ENCODE assay signal across 19 cellular contexts in genomic region chr1:30472526-30472925, GRCh38.
"Had no signal": no experiment of that assay in that cellular context is flagged by ENCODE, and none has a peak within 500 bp of the region (broad histone marks: within the 10 kb centered on the region; RNA-seq: fewer than 3 reads in every experiment).

No MANE protein-coding gene starts in this region.

- H3K27ac Mint-ChIP-seq: activated CD8-positive, alpha-beta T cell treated with anti-CD3 and anti-CD28 coated beads, Interleukin-2, amount 10 ng/mL, durations not matched to agents 7 days and 5 days; activated naive CD4-positive, alpha-beta T cell treated with anti-CD3 and anti-CD28 coated beads, Interleukin-2, amount 10 ng/mL, durations not matched to agents 7 days and 5 days; mesothelial cell of epicardium; nephron progenitor cell; stimulated activated effector memory CD8-positive, alpha-beta T cell treated with anti-CD3 and anti-CD28 coated beads, Interleukin-12 subunit alpha, Interleukin-12 subunit beta, amount 100 ng/mL, for 72 hours had no signal

- H3K27me3 ChIP-seq: body of pancreas, cardiac muscle cell, left lung, uterus had no signal

- H3K4me1 Mint-ChIP-seq: activated naive CD4-positive, alpha-beta T cell treated with anti-CD3 and anti-CD28 coated beads, Interleukin-2, amount 10 ng/mL, durations not matched to agents 7 days and 5 days; mesothelial cell of epicardium had no signal

- DNase-seq: activated CD4-positive, alpha-beta T cell treated with anti-CD3 and anti-CD28 coated beads, Interleukin-2, amount 50 U/mL, for 1 hour; activated CD4-positive, CD25-positive, alpha-beta regulatory T cell treated with anti-CD3 and anti-CD28 coated beads, Interleukin-2, amount 50 U/mL, for 72 hours; activated CD8-positive, alpha-beta T cell treated with anti-CD3 and anti-CD28 coated beads, Interleukin-2, amount 10 ng/mL, durations not matched to agents 7 days and 5 days; activated naive CD4-positive, alpha-beta T cell treated with anti-CD3 and anti-CD28 coated beads, Interleukin-2, amount 10 ng/mL, durations not matched to agents 7 days and 5 days; body of pancreas; left lung; nephron progenitor cell; retina; stimulated activated CD4-positive, alpha-beta T cell treated with anti-CD3 and anti-CD28 coated beads, Interleukin-2, amount 100 ng/mL, for 24 hours; stomach; T-helper 1 cell; trophoblast cell; uterus; WERI-Rb-1 had no signal

- H3K9me3 Mint-ChIP-seq: activated naive CD4-positive, alpha-beta T cell treated with anti-CD3 and anti-CD28 coated beads, Interleukin-2, amount 10 ng/mL, durations not matched to agents 7 days and 5 days; mesothelial cell of epicardium; nephron progenitor cell; stimulated activated effector memory CD8-positive, alpha-beta T cell treated with anti-CD3 and anti-CD28 coated beads, Interleukin-12 subunit alpha, Interleukin-12 subunit beta, amount 100 ng/mL, for 72 hours had no signal

- H3K36me3 Mint-ChIP-seq: activated naive CD4-positive, alpha-beta T cell treated with anti-CD3 and anti-CD28 coated beads, Interleukin-2, amount 10 ng/mL, durations not matched to agents 7 days and 5 days; mesothelial cell of epicardium; stimulated activated effector memory CD8-positive, alpha-beta T cell treated with anti-CD3 and anti-CD28 coated beads, Interleukin-12 subunit alpha, Interleukin-12 subunit beta, amount 100 ng/mL, for 72 hours had no signal

- H3K36me3 ChIP-seq: cardiac muscle cell, left lung, stomach, uterus, WERI-Rb-1 had no signal

- H3K9me3 ChIP-seq: body of pancreas, left lung, stomach, uterus had no signal

- ATAC-seq: activated CD8-positive, alpha-beta T cell treated with anti-CD3 and anti-CD28 coated beads, Interleukin-2, amount 10 ng/mL, durations not matched to agents 7 days and 5 days; body of pancreas; left lung; stimulated activated effector memory CD8-positive, alpha-beta T cell treated with anti-CD3 and anti-CD28 coated beads, Interleukin-12 subunit alpha, Interleukin-12 subunit beta, amount 100 ng/mL, for 72 hours had no signal

- H3K4me1 ChIP-seq: body of pancreas, left lung, stomach, uterus had no signal

- H3K4me3 Mint-ChIP-seq: activated CD8-positive, alpha-beta T cell treated with anti-CD3 and anti-CD28 coated beads, Interleukin-2, amount 10 ng/mL, durations not matched to agents 7 days and 5 days; activated naive CD4-positive, alpha-beta T cell treated with anti-CD3 and anti-CD28 coated beads, Interleukin-2, amount 10 ng/mL, durations not matched to agents 7 days and 5 days; mesothelial cell of epicardium; nephron progenitor cell; stimulated activated effector memory CD8-positive, alpha-beta T cell treated with anti-CD3 and anti-CD28 coated beads, Interleukin-12 subunit alpha, Interleukin-12 subunit beta, amount 100 ng/mL, for 72 hours had no signal

- H3K4me3 ChIP-seq: body of pancreas, cardiac muscle cell, left lung, skin epidermis, stomach, uterus had no signal

- FAIRE-seq: TTC549 had no signal

- H3K27ac ChIP-seq: body of pancreas, cardiac muscle cell, left lung, skin epidermis, stomach, uterus, WERI-Rb-1 had no signal
